In genomic region chr2:71393216-71393615, GRCh38 we compare ENCODE assay signal across 7 cellular contexts.
"Had no signal": no experiment of that assay in that cellular context is flagged by ENCODE, and none has a peak within 500 bp of the region (broad histone marks: within the 10 kb centered on the region; RNA-seq: fewer than 3 reads in every experiment).

No MANE protein-coding gene starts in this region.

- ATAC-seq: GM23338, K562 had no signal

- H3K4me2 ChIP-seq: GM23338 had no signal

- H3K27ac ChIP-seq: HL-60 had no signal

- H3K4me3 Mint-ChIP-seq: GM23338, H9 had no signal

- DNase-seq: H9, HCEC 1CT, IMR-90, KG1 had no signal

- H3K27ac Mint-ChIP-seq: GM23338 had no signal

- H3K4me1 Mint-ChIP-seq: GM23338, H9 had no signal

- H2AFZ ChIP-seq: GM23338 had no signal

- H3K4me3 ChIP-seq: GM23338, K562 had no signal
